In genomic region chr1:53264048-53264447, GRCh38 we compare ENCODE assay signal across 27 cellular contexts.
"Had no signal": no experiment of that assay in that cellular context is flagged by ENCODE, and none has a peak within 500 bp of the region (broad histone marks: within the 10 kb centered on the region; RNA-seq: fewer than 3 reads in every experiment).

No MANE protein-coding gene starts in this region.

- H3K4me3 Mint-ChIP-seq: dendritic cell treated with granulocyte-macrophage colony-stimulating factor and Interleukin-4, amounts not matched to agents 40 ng/mL and 50 ng/mL, for 4 days; effector memory CD8-positive, alpha-beta T cell; endodermal cell had no signal

- FAIRE-seq: colon, endometrium, endothelial cell of umbilical vein, frontal cortex had no signal

- H3K4me3 ChIP-seq: colonic mucosa, coronary artery, dorsolateral prefrontal cortex, esophagus muscularis mucosa, esophagus squamous epithelium, gastrocnemius medialis, gastroesophageal sphincter had no signal

- H3K36me3 ChIP-seq: colonic mucosa, esophagus muscularis mucosa, gastrocnemius medialis had no signal

- H3K9me3 Mint-ChIP-seq: dendritic cell treated with granulocyte-macrophage colony-stimulating factor and Interleukin-4, amounts not matched to agents 40 ng/mL and 50 ng/mL, for 4 days; effector memory CD8-positive, alpha-beta T cell; endodermal cell had no signal

- H3K9me3 ChIP-seq: colonic mucosa, esophagus muscularis mucosa, esophagus squamous epithelium, gastrocnemius medialis, gastroesophageal sphincter had no signal

- H3K27ac Mint-ChIP-seq: dendritic cell treated with granulocyte-macrophage colony-stimulating factor and Interleukin-4, amounts not matched to agents 40 ng/mL and 50 ng/mL, for 4 days; effector memory CD8-positive, alpha-beta T cell; endodermal cell had no signal

- H3K27ac ChIP-seq: colonic mucosa, coronary artery, dorsolateral prefrontal cortex, epithelial cell of prostate, esophagus muscularis mucosa, esophagus squamous epithelium, foreskin keratinocyte, gastrocnemius medialis, gastroesophageal sphincter had no signal

- H3K4me1 ChIP-seq: colonic mucosa, esophagus muscularis mucosa, esophagus squamous epithelium, foreskin keratinocyte, gastrocnemius medialis, gastroesophageal sphincter had no signal

- ATAC-seq: effector memory CD8-positive, alpha-beta T cell; esophagus mucosa; foreskin keratinocyte; gastrocnemius medialis; gastroesophageal sphincter had no signal

- DNase-seq: cerebellar nuclear complex; colonic mucosa; cortex of kidney; dermis blood vessel endothelial cell; dorsolateral prefrontal cortex; effector CD4-positive, alpha-beta T cell; effector memory CD4-positive, alpha-beta T cell; effector memory CD8-positive, alpha-beta T cell; endodermal cell; erythroblast; esophagus squamous epithelium; foreskin fibroblast; foreskin keratinocyte; foreskin melanocyte; gastrocnemius medialis; glutamatergic neuron; head of caudate nucleus had no signal

- H3K27me3 ChIP-seq: colonic mucosa, dorsolateral prefrontal cortex, esophagus muscularis mucosa, esophagus squamous epithelium, foreskin keratinocyte, gastrocnemius medialis, gastroesophageal sphincter had no signal

- H3K27me3 Mint-ChIP-seq: dendritic cell treated with granulocyte-macrophage colony-stimulating factor and Interleukin-4, amounts not matched to agents 40 ng/mL and 50 ng/mL, for 4 days; effector memory CD8-positive, alpha-beta T cell had no signal

- H3K4me1 Mint-ChIP-seq: endodermal cell had no signal
